2 cellular contexts compared by ENCODE assay signal in genomic region chr16:68739964-68740627, GRCh38.
TF ChIP-seq lines count a peak whose summit lies in the region.

No MANE protein-coding gene starts in this region.

TF ChIP-seq in K562, 482 proteins besides CTCF, POLR2A, EP300 and RAD21 (continued from another document and continues in another):
- TF ChIP-seq DPF2 (IDR thresholded peaks at IDR 0.05) (peak; percentile 65), MNT (conservative IDR thresholded peaks at IDR 0.05) (0 out of 4 replicates have a peak, but pooled peaks of 1 of the 2 experiments have one; percentile 26), XRCC4 (IDR thresholded peaks at IDR 0.05; ENCODE audit: extremely low read depth, insufficient read depth, insufficient read length) (no peak), CCNT2 (IDR thresholded peaks at IDR 0.05; ENCODE audit: borderline replicate concordance, extremely low read depth, insufficient read length, low read depth, low read length) (no peak), ATF1 (CRISPR knock-in tag; IDR thresholded peaks at IDR 0.05) (no peak), ATF1 (tag; IDR thresholded peaks at IDR 0.05) (peak; percentile 19; the same call in 1 of the 2 replicates), PML (IDR thresholded peaks at IDR 0.05; ENCODE audit: low read length) (no peak), GTF2E2 (tag; IDR thresholded peaks at IDR 0.05) (no peak), NFATC3 (IDR thresholded peaks at IDR 0.05) (no peak), CBFA2T3 (IDR thresholded peaks at IDR 0.05) (no peak), ZFX (CRISPR knock-in tag; IDR thresholded peaks at IDR 0.05) (no peak), ZBTB26 (CRISPR knock-in tag; IDR thresholded peaks at IDR 0.05) (no peak), PYGO2 (tag; IDR thresholded peaks at IDR 0.05) (no peak), ZC3H8 (IDR thresholded peaks at IDR 0.05) (no peak), U2AF2 (optimal IDR thresholded peaks at IDR 0.05; ENCODE audit: low read depth, low read length) (no peak), FOSL1 (tag; conservative IDR thresholded peaks at IDR 0.05) (peak; percentile 52; the same call in 1 of the 2 replicates), NRF1 (conservative IDR thresholded peaks at IDR 0.05 in 1 of 2, IDR thresholded peaks at IDR 0.05 in 1 of 2) (peak; percentile 62 to 70), SOX6 (IDR thresholded peaks at IDR 0.05) (peak; percentile 84), ADNP (tag; IDR thresholded peaks at IDR 0.05) (peak; percentile 53; the same call in 1 of the 2 replicates), CUX1 (CRISPR knock-in tag; IDR thresholded peaks at IDR 0.05) (no peak), ARID1B (IDR thresholded peaks at IDR 0.05) (0 out of 2 replicates have a peak, but pooled peaks have one; percentile 14), RBM34 (IDR thresholded peaks at IDR 0.05; ENCODE audit: borderline replicate concordance, insufficient read depth, low read length) (no peak), ETS1 (conservative IDR thresholded peaks at IDR 0.05; ENCODE audit: control insufficient read depth, low read depth, low read length) (no peak), CBX1 (IDR thresholded peaks at IDR 0.05; ENCODE audit: low read depth) (no peak), PURB (CRISPR knock-in tag; IDR thresholded peaks at IDR 0.05; ENCODE audit: low read depth) (no peak), CBX2 (IDR thresholded peaks at IDR 0.05; ENCODE audit: insufficient read depth, low read length, poor library complexity, severe bottlenecking) (no peak)

TF ChIP-seq in HepG2, 621 proteins besides CTCF, POLR2A, EP300 and RAD21 (continued from another document and continues in another):
- TF ChIP-seq GABPA (IDR thresholded peaks at IDR 0.05; ENCODE audit: low read depth, low read length) (no peak), GABPA (CRISPR knock-in tag; IDR thresholded peaks at IDR 0.05; ENCODE audit: low read depth) (0 out of 2 replicates have a peak, but pooled peaks have one; percentile 34), TRIM24 (CRISPR knock-in tag; IDR thresholded peaks at IDR 0.05) (no peak), RNF219 (CRISPR knock-in tag; IDR thresholded peaks at IDR 0.05) (no peak), NR2F2 (IDR thresholded peaks at IDR 0.05; ENCODE audit: borderline replicate concordance, low read depth) (0 out of 2 replicates have a peak, but pooled peaks have one; percentile 26), EHMT2 (IDR thresholded peaks at IDR 0.05; ENCODE audit: borderline replicate concordance, low read depth, low read length) (0 out of 2 replicates have a peak, but pooled peaks have one; percentile 38), NCOA2 (CRISPR knock-in tag; IDR thresholded peaks at IDR 0.05) (0 out of 2 replicates have a peak, but pooled peaks have one; percentile 27), TBX2 (CRISPR knock-in tag; IDR thresholded peaks at IDR 0.05; ENCODE audit: borderline replicate concordance) (peak; percentile 27; the same call in 1 of the 2 replicates), HMG20B (CRISPR knock-in tag; conservative IDR thresholded peaks at IDR 0.05) (0 out of 2 replicates have a peak, but pooled peaks have one; percentile 18), PRDM10 (CRISPR knock-in tag; IDR thresholded peaks at IDR 0.05; ENCODE audit: low read depth) (no peak), TFE3 (CRISPR knock-in tag; IDR thresholded peaks at IDR 0.05) (peak; percentile 30; the same call in 1 of the 2 replicates), RXRB (CRISPR knock-in tag; IDR thresholded peaks at IDR 0.05; ENCODE audit: borderline replicate concordance) (peak; percentile 49; the same call in 1 of the 2 replicates), PREB (CRISPR knock-in tag; IDR thresholded peaks at IDR 0.05) (no peak), TGIF2 (CRISPR knock-in tag; IDR thresholded peaks at IDR 0.05) (peak; percentile 51; the same call in 1 of the 2 replicates), FOXK2 (IDR thresholded peaks at IDR 0.05) (peak; percentile 58; the same call in 1 of the 2 replicates), ZNF460 (CRISPR knock-in tag; IDR thresholded peaks at IDR 0.05; ENCODE audit: borderline replicate concordance) (no peak), ESRRA (CRISPR knock-in tag; IDR thresholded peaks at IDR 0.05; ENCODE audit: low read depth) (0 out of 2 replicates have a peak, but pooled peaks have one; percentile 27), HMG20A (CRISPR knock-in tag; IDR thresholded peaks at IDR 0.05; ENCODE audit: borderline replicate concordance) (0 out of 2 replicates have a peak, but pooled peaks have one; percentile 56), ZNF574 (CRISPR knock-in tag; IDR thresholded peaks at IDR 0.05) (0 out of 2 replicates have a peak, but pooled peaks have one; percentile 35), ZNF776 (CRISPR knock-in tag; IDR thresholded peaks at IDR 0.05) (no peak), CBX2 (IDR thresholded peaks at IDR 0.05; ENCODE audit: low read depth, low read length) (no peak), CBX2 (CRISPR knock-in tag; IDR thresholded peaks at IDR 0.05; ENCODE audit: low read depth) (no peak), ZMYM3 (CRISPR knock-in tag; IDR thresholded peaks at IDR 0.05) (peak; percentile 10; the same call in 1 of the 2 replicates), ARNTL (CRISPR knock-in tag; IDR thresholded peaks at IDR 0.05) (no peak), EED (CRISPR knock-in tag; IDR thresholded peaks at IDR 0.05) (no peak), RFX5 (IDR thresholded peaks at IDR 0.05; ENCODE audit: low read depth, low read length) (peak; percentile 27; the same call in 1 of the 2 replicates), FOXA3 (CRISPR knock-in tag; IDR thresholded peaks at IDR 0.05) (peak; percentile 62), ZNF710 (CRISPR knock-in tag; IDR thresholded peaks at IDR 0.05; ENCODE audit: borderline replicate concordance) (peak; percentile 83; the same call in 1 of the 2 replicates), ETV6 (CRISPR knock-in tag; conservative IDR thresholded peaks at IDR 0.05) (no peak), ZNF382 (CRISPR knock-in tag; IDR thresholded peaks at IDR 0.05; ENCODE audit: borderline replicate concordance) (no peak), NFYB (CRISPR knock-in tag; IDR thresholded peaks at IDR 0.05) (peak; percentile 63), SOX5 (CRISPR knock-in tag; IDR thresholded peaks at IDR 0.05; ENCODE audit: borderline replicate concordance) (no peak), SYNCRIP (IDR thresholded peaks at IDR 0.05; ENCODE audit: insufficient read depth, low read depth, low read length) (no peak), GATAD2A (CRISPR knock-in tag; IDR thresholded peaks at IDR 0.05) (peak; percentile 83), SSRP1 (CRISPR knock-in tag; IDR thresholded peaks at IDR 0.05) (peak; percentile 82; the same call in 1 of the 2 replicates), ZNF547 (CRISPR knock-in tag; IDR thresholded peaks at IDR 0.05) (0 out of 2 replicates have a peak, but pooled peaks have one; percentile 38), MXD3 (CRISPR knock-in tag; IDR thresholded peaks at IDR 0.05) (no peak), ASH2L (IDR thresholded peaks at IDR 0.05; ENCODE audit: insufficient read length, low read depth, low read length) (peak; percentile 61), SAP130 (CRISPR knock-in tag; IDR thresholded peaks at IDR 0.05; ENCODE audit: low read depth) (peak; percentile 58), DRAP1 (CRISPR knock-in tag; IDR thresholded peaks at IDR 0.05) (0 out of 2 replicates have a peak, but pooled peaks have one; percentile 42), SIX4 (CRISPR knock-in tag; IDR thresholded peaks at IDR 0.05) (no peak), ZNF589 (CRISPR knock-in tag; conservative IDR thresholded peaks at IDR 0.05) (no peak)
